19 cellular contexts compared by ENCODE assay signal in the genomic region with DNA sequence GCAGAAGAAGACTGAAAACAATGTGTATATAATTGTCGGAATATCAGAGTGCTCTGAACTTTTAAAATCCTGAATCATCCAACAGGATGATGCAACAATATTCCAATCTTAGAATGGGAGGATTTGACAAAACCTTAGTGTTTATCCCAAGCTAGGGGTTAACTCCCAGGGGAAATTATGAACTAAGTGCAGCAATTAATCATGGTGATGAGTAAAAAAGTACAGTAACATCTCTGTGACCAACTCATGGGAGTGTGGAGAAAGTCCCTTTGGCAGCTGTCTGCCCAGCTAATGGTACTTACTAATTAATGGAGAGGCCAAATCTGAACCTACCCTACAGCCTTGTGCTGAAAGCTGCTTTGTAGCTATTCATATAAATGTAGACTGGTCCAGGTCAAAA.
DNase-seq lines count a peak whose midpoint lies in the region; ATAC-seq, FAIRE-seq and TF ChIP-seq lines count a peak whose summit lies in the region.
"Had no signal": no experiment of that assay in that cellular context is flagged by ENCODE, and none has a peak within 500 bp of the region (broad histone marks: within the 10 kb centered on the region; RNA-seq: fewer than 3 reads in every experiment).

No MANE protein-coding gene starts in this region.

- no peak overlapping the region for H3K27ac Mint-ChIP-seq in astrocyte (ENCODE audit: unreplicated experiment)
- H3K27ac Mint-ChIP-seq: progenitor cell of endocrine pancreas; stimulated activated naive CD8-positive, alpha-beta T cell treated with anti-CD3 and anti-CD28 coated beads, Interleukin-15, Interleukin-2, amounts not matched to agents 100 ng/mL and 50 ng/mL, for 24 hours had no signal

- H3K27me3 Mint-ChIP-seq in astrocyte (ENCODE audit: low read depth, unreplicated experiment), result no peaks in the 10 kb centered on the region
- H3K27me3 Mint-ChIP-seq: progenitor cell of endocrine pancreas; stimulated activated naive CD8-positive, alpha-beta T cell treated with anti-CD3 and anti-CD28 coated beads, Interleukin-15, Interleukin-2, amounts not matched to agents 100 ng/mL and 50 ng/mL, for 24 hours had no signal

- H3K9me3 Mint-ChIP-seq in astrocyte (ENCODE audit: unreplicated experiment), result no peaks in the 10 kb centered on the region
- H3K9me3 Mint-ChIP-seq: stimulated activated naive CD8-positive, alpha-beta T cell treated with anti-CD3 and anti-CD28 coated beads, Interleukin-15, Interleukin-2, amounts not matched to agents 100 ng/mL and 50 ng/mL, for 24 hours had no signal

- H3K4me1 ChIP-seq in astrocyte (ENCODE audit: insufficient read depth, low read length), result no peaks in the 10 kb centered on the region
- H3K4me1 ChIP-seq: left ventricle myocardium inferior had no signal

- no peak overlapping the region for H3K4me2 ChIP-seq in astrocyte (ENCODE audit: low read length)

- no peaks in the 10 kb centered on the region for H3K79me2 ChIP-seq in astrocyte (ENCODE audit: insufficient read depth, low read length)

- no peaks in the 10 kb centered on the region for H3K9me3 ChIP-seq in astrocyte (ENCODE audit: insufficient read depth, low read depth, low read length)
- H3K9me3 ChIP-seq: left ventricle myocardium inferior had no signal

- H4K20me1 ChIP-seq in astrocyte (ENCODE audit: insufficient read depth, low read length), result no peaks in the 10 kb centered on the region

- H3K27me3 ChIP-seq in astrocyte (ENCODE audit: insufficient read depth, low read length), result no peaks in the 10 kb centered on the region

- no peak for TF ChIP-seq CTCF in AG09319 (IDR thresholded peaks at IDR 0.05; ENCODE audit: low read depth, low read length)
- no peak for TF ChIP-seq CTCF in astrocyte (IDR thresholded peaks at IDR 0.05; ENCODE audit: insufficient read depth, low read depth, low read length)
- TF ChIP-seq CTCF in foreskin fibroblast (IDR thresholded peaks at IDR 0.05; ENCODE audit: low read depth, low read length), result no peak

- no peaks in the 10 kb centered on the region for H3K36me3 ChIP-seq in astrocyte (ENCODE audit: insufficient read depth, low read length)
- H3K36me3 ChIP-seq: left ventricle myocardium inferior had no signal

- no peak overlapping the region for H3K9ac ChIP-seq in astrocyte (ENCODE audit: low read length)

- no peak overlapping the region for H2AFZ ChIP-seq in astrocyte (ENCODE audit: low read depth, low read length)

- H3K27ac ChIP-seq in astrocyte (ENCODE audit: low read depth, low read length), result no peak overlapping the region
- H3K27ac ChIP-seq: left ventricle myocardium inferior, RWPE1, VCaP had no signal

- no peaks in the 10 kb centered on the region for H3K36me3 Mint-ChIP-seq in astrocyte (ENCODE audit: low read depth, unreplicated experiment)

- peak; percentile 95 for FAIRE-seq in astrocyte (lab: Jason Lieb, UNC)

- ATAC-seq in GM21737 (IDR thresholded peaks at IDR 0.05; ENCODE audit: unreplicated experiment), result no peak
- ATAC-seq in GM21619 (IDR thresholded peaks at IDR 0.05; ENCODE audit: unreplicated experiment), result no peak
- no peak for ATAC-seq in GM19328 (IDR thresholded peaks at IDR 0.05; ENCODE audit: unreplicated experiment)

- no peaks in the 10 kb centered on the region for H3K4me1 Mint-ChIP-seq in astrocyte (ENCODE audit: low read depth, unreplicated experiment)

- H3K4me3 ChIP-seq in astrocyte (ENCODE audit: insufficient read depth, low read depth, low read length) (no peak overlapping the region), foreskin fibroblast (ENCODE audit: low read depth in 1 of 2, low read length in 2 of 2) (no peak overlapping the region)
- H3K4me3 ChIP-seq: left ventricle myocardium inferior had no signal

- DNase-seq in AG09319 (ENCODE audit: extremely low read depth, low read depth) (peak; percentile 58), HS-5 (ENCODE audit: low read depth) (peak; percentile 24), astrocyte (ENCODE audit: low read depth) (peak; percentile 64), foreskin fibroblast (peak; percentile 56 to 79), Kasumi-1 (lab: John Stamatoyannopoulos, UW) (no peak)
- DNase-seq: AML-193; cortex of kidney; erythroblast; left ventricle myocardium inferior; NCI-H2081; NCI-H774; stimulated activated CD4-positive, alpha-beta T cell treated with anti-CD3 and anti-CD28 coated beads, Interleukin-12 subunit alpha, Interleukin-12 subunit beta, amount 100 ng/mL, for 4 hours had no signal

- no peak overlapping the region for H3K4me3 Mint-ChIP-seq in astrocyte (ENCODE audit: unreplicated experiment)
- H3K4me3 Mint-ChIP-seq: stimulated activated naive CD8-positive, alpha-beta T cell treated with anti-CD3 and anti-CD28 coated beads, Interleukin-15, Interleukin-2, amounts not matched to agents 100 ng/mL and 50 ng/mL, for 24 hours had no signal

Comparison
In these comparisons a context has a peak if more than half of its experiments do, and no peak if none do; other contexts are left out.
1. DNase-seq: peak in AG09319 (single experiment), HS-5 (single experiment), astrocyte (single experiment) and foreskin fibroblast (2 of 2); none in Kasumi-1 (0 of 2).